In the genomic region with DNA sequence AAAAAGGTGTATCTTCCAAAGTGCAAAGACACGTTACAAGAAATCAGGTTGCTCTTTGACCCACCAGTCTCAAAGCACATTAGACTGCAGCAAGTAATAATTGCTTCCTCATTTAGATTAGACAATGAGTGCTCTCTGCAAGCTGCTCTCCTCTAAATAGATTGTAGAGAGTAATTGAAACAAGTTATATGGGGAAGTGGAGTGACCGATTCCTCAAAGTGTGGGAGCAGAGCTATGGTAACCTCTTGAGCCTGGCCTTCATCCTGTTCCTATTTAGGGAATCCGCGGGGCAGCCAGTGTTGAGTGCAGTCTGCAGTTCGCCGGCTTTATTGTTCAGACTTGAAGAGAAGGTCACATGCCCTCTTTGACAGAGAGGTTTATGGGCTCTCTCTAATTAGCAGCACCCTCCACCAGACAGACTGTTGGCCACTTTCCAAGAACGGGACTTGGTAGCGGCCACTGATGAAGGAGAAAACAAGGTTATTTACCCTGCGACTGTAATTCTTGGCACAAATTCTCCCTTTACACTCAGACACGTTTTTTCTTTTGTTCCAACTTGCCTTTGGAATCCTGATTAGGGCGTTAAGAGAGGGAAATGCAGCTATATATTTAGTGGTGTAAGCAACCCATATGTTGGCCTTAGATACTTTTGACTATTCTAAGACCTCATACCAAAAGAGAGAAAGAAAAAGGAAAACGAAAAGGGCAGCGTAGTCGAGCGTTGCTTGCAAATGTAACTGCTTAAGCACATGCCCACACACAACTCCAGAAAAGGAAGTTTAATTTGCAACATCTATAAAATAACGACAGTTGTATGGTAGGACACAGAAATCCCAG, we compare ENCODE assay signal across 8 cellular contexts.
DNase-seq lines count a peak whose midpoint lies in the region; ATAC-seq and TF ChIP-seq lines count a peak whose summit lies in the region.

No MANE protein-coding gene starts in this region.

- no peak for TF ChIP-seq CTCF in CD8-positive, alpha-beta T cell (IDR thresholded peaks at IDR 0.05)
- no peak for TF ChIP-seq CTCF in neural progenitor cell (IDR thresholded peaks at IDR 0.05)

- intact Hi-C loops in CD8-positive, alpha-beta T cell (cut with DNase I, micrococcal nuclease): loop anchor here (1.0 to 10.0 kb wide), 12 partner anchors 74 to 814 kb away; partner anchors contain the start of genes JMJD1C (in 2 of the 2), REEP3 (in 2 of the 2) and EGR2 (in 1 of the 2)
- intact Hi-C loops in activated T-helper 2 cell treated with anti-CD3 and anti-CD28 coated beads, Interferon-gamma antibody, Interleukin-2, Interleukin-4, amounts not matched to agents 10 μg/mL and 5 μg/mL and 100 μg/mL, durations not matched to agents 14 hours and 24 hours and 36 hours (cut with micrococcal nuclease): loop anchor here (1.0 to 10.0 kb wide), 7 partner anchors 92 to 462 kb away; partner anchors contain the start of genes JMJD1C and REEP3

- CTCF ChIA-PET in CD8-positive, alpha-beta T cell (lab: Charles Lee): interaction anchor here (0.6 to 5.5 kb wide), 35 partner anchors 9 to 544 kb away, joined by 3 to 69 read pairs (median 4); partner anchors contain the start of gene NRBF2

- no peak for DNase-seq in CD8-positive, alpha-beta T cell
- DNase-seq in NCI-H2171 treated with DMSO at 0.1 percent for 48 hours (lab: John Stamatoyannopoulos, UW) (peak; percentile 94), germinal center (ENCODE audit: low spot score) (peak; percentile 72), neural progenitor cell (ENCODE audit: low spot score) (peak; percentile 77)
- no peak for DNase-seq in activated T-helper 2 cell treated with anti-CD3 and anti-CD28 coated beads, Interferon-gamma antibody, Interleukin-2, Interleukin-4, amounts not matched to agents 10 μg/mL and 5 μg/mL and 100 μg/mL, durations not matched to agents 14 hours and 24 hours and 36 hours (ENCODE audit: low spot score)
- DNase-seq in stimulated activated CD4-positive, alpha-beta T cell treated with anti-CD3 and anti-CD28 coated beads, Interleukin-12 subunit alpha, Interleukin-12 subunit beta, amount 100 ng/mL, for 4 hours: no peak

- H3K9me3 ChIP-seq in CD8-positive, alpha-beta T cell (ENCODE audit: low read length): no peaks in the 10 kb centered on the region
- no peaks in the 10 kb centered on the region for H3K9me3 ChIP-seq in neural progenitor cell (ENCODE audit: low read depth)

- H3K27ac ChIP-seq in CD8-positive, alpha-beta T cell (ENCODE audit: low read depth, low read length): no peak overlapping the region
- no peak overlapping the region for H3K27ac ChIP-seq in neural progenitor cell

- H3K27ac Mint-ChIP-seq in CD8-positive, alpha-beta T cell: peak overlapping the region; percentile 91
- peak overlapping the region; percentile 92 for H3K27ac Mint-ChIP-seq in activated T-helper 2 cell treated with anti-CD3 and anti-CD28 coated beads, Interferon-gamma antibody, Interleukin-2, Interleukin-4, amounts not matched to agents 10 μg/mL and 5 μg/mL and 100 μg/mL, durations not matched to agents 14 hours and 24 hours and 36 hours
- H3K27ac Mint-ChIP-seq in neural progenitor cell: peak overlapping the region; percentile 99

- H3K4me1 ChIP-seq in CD8-positive, alpha-beta T cell (ENCODE audit: insufficient read depth, low read length): peaks cover 20% of the 10 kb centered on the region
- H3K4me1 ChIP-seq in neural progenitor cell: peaks cover 25% of the 10 kb centered on the region

- ATAC-seq in CD8-positive, alpha-beta T cell: no peak
- ATAC-seq in GM19043 (IDR thresholded peaks at IDR 0.05; ENCODE audit: low read depth, unreplicated experiment): peak; percentile 26
- peak; percentile 32 for ATAC-seq in HG03135 (IDR thresholded peaks at IDR 0.05; ENCODE audit: unreplicated experiment)

- peak overlapping the region; percentile 79 for H3K4me2 ChIP-seq in neural progenitor cell

- H3K27me3 ChIP-seq in CD8-positive, alpha-beta T cell (ENCODE audit: insufficient read depth, low read length): no peaks in the 10 kb centered on the region
- no peaks in the 10 kb centered on the region for H3K27me3 ChIP-seq in neural progenitor cell

- POLR2A ChIA-PET in CD8-positive, alpha-beta T cell (lab: Charles Lee): interaction anchor here (0.5 to 2.2 kb wide), 9 partner anchors 11 to 462 kb away, joined by 3 to 15 read pairs (median 3); partner anchors contain the start of gene REEP3

- peaks cover 29% of the 10 kb centered on the region for H3K4me1 Mint-ChIP-seq in CD8-positive, alpha-beta T cell (ENCODE audit: low read depth)
- H3K4me1 Mint-ChIP-seq in activated T-helper 2 cell treated with anti-CD3 and anti-CD28 coated beads, Interferon-gamma antibody, Interleukin-2, Interleukin-4, amounts not matched to agents 10 μg/mL and 5 μg/mL and 100 μg/mL, durations not matched to agents 14 hours and 24 hours and 36 hours (ENCODE audit: low read depth): peaks cover 33% of the 10 kb centered on the region
- peaks cover 39% of the 10 kb centered on the region for H3K4me1 Mint-ChIP-seq in neural progenitor cell

- no peaks in the 10 kb centered on the region for H4K20me1 ChIP-seq in neural progenitor cell (ENCODE audit: low read depth)

- no peaks in the 10 kb centered on the region for H3K27me3 Mint-ChIP-seq in CD8-positive, alpha-beta T cell (ENCODE audit: low read depth)
- H3K27me3 Mint-ChIP-seq in activated T-helper 2 cell treated with anti-CD3 and anti-CD28 coated beads, Interferon-gamma antibody, Interleukin-2, Interleukin-4, amounts not matched to agents 10 μg/mL and 5 μg/mL and 100 μg/mL, durations not matched to agents 14 hours and 24 hours and 36 hours (ENCODE audit: low read depth): peaks cover 6% of the 10 kb centered on the region
- H3K27me3 Mint-ChIP-seq in neural progenitor cell (ENCODE audit: insufficient read depth, low read depth): peaks cover 5% of the 10 kb centered on the region

- H3K9me3 Mint-ChIP-seq in CD8-positive, alpha-beta T cell: no peaks in the 10 kb centered on the region
- no peaks in the 10 kb centered on the region for H3K9me3 Mint-ChIP-seq in activated T-helper 2 cell treated with anti-CD3 and anti-CD28 coated beads, Interferon-gamma antibody, Interleukin-2, Interleukin-4, amounts not matched to agents 10 μg/mL and 5 μg/mL and 100 μg/mL, durations not matched to agents 14 hours and 24 hours and 36 hours
- no peaks in the 10 kb centered on the region for H3K9me3 Mint-ChIP-seq in neural progenitor cell

- peaks cover 41% of the 10 kb centered on the region for H3F3A ChIP-seq in neural progenitor cell (ENCODE audit: low read depth)

- H2AFZ ChIP-seq in neural progenitor cell (replicated peaks): peak overlapping the region; percentile 0

- no peak overlapping the region for H3K9ac ChIP-seq in neural progenitor cell

- peak overlapping the region; percentile 81 for H3K4me3 ChIP-seq in CD8-positive, alpha-beta T cell (ENCODE audit: low read depth, low read length)
- H3K4me3 ChIP-seq in neural progenitor cell: peak overlapping the region; percentile 56

- H3K36me3 ChIP-seq in CD8-positive, alpha-beta T cell (ENCODE audit: insufficient read depth, low read length): no peaks in the 10 kb centered on the region
- H3K36me3 ChIP-seq in neural progenitor cell: no peaks in the 10 kb centered on the region

- H3K4me3 Mint-ChIP-seq in CD8-positive, alpha-beta T cell: peak overlapping the region; percentile 97
- H3K4me3 Mint-ChIP-seq in activated T-helper 2 cell treated with anti-CD3 and anti-CD28 coated beads, Interferon-gamma antibody, Interleukin-2, Interleukin-4, amounts not matched to agents 10 μg/mL and 5 μg/mL and 100 μg/mL, durations not matched to agents 14 hours and 24 hours and 36 hours (ENCODE audit: low read depth): peak overlapping the region; percentile 90
- H3K4me3 Mint-ChIP-seq in neural progenitor cell: peak overlapping the region; percentile 88

- no peaks in the 10 kb centered on the region for H3K79me2 ChIP-seq in neural progenitor cell (ENCODE audit: low read depth)

- peaks cover 2% of the 10 kb centered on the region for H3K36me3 Mint-ChIP-seq in CD8-positive, alpha-beta T cell
- no peaks in the 10 kb centered on the region for H3K36me3 Mint-ChIP-seq in activated T-helper 2 cell treated with anti-CD3 and anti-CD28 coated beads, Interferon-gamma antibody, Interleukin-2, Interleukin-4, amounts not matched to agents 10 μg/mL and 5 μg/mL and 100 μg/mL, durations not matched to agents 14 hours and 24 hours and 36 hours (ENCODE audit: low read depth)
- H3K36me3 Mint-ChIP-seq in neural progenitor cell: no peaks in the 10 kb centered on the region

Comparison
In these comparisons a context has a peak if more than half of its experiments do, and no peak if none do; other contexts are left out.
1. DNase-seq: peak in NCI-H2171 treated with DMSO at 0.1 percent for 48 hours (single experiment), germinal center (single experiment) and neural progenitor cell (single experiment); none in CD8-positive, alpha-beta T cell (0 of 7), activated T-helper 2 cell treated with anti-CD3 and anti-CD28 coated beads, Interferon-gamma antibody, Interleukin-2, Interleukin-4, amounts not matched to agents 10 μg/mL and 5 μg/mL and 100 μg/mL, durations not matched to agents 14 hours and 24 hours and 36 hours (single experiment) and stimulated activated CD4-positive, alpha-beta T cell treated with anti-CD3 and anti-CD28 coated beads, Interleukin-12 subunit alpha, Interleukin-12 subunit beta, amount 100 ng/mL, for 4 hours (single experiment).
2. Peak in every context shown above with its lines, with median percentiles within 50 percentile points of each other: H3K27ac Mint-ChIP-seq and H3K4me3 Mint-ChIP-seq.